ENCODE assay signal across 13 cellular contexts in genomic region chr17:45705123-45706009, GRCh38.
DNase-seq lines count a peak whose midpoint lies in the region; ATAC-seq, FAIRE-seq and TF ChIP-seq lines count a peak whose summit lies in the region.
"Had no signal": no experiment of that assay in that cellular context is flagged by ENCODE, and none has a peak within 500 bp of the region (broad histone marks: within the 10 kb centered on the region; RNA-seq: fewer than 3 reads in every experiment).

No MANE protein-coding gene starts in this region.

- H3K27me3 ChIP-seq in effector memory CD4-positive, alpha-beta T cell (replicated peaks; ENCODE audit: control insufficient read depth, insufficient read depth, low read length, poor library complexity, severe bottlenecking): peaks cover 4% of the 10 kb centered on the region
- H3K27me3 ChIP-seq: sigmoid colon had no signal

- H3K36me3 Mint-ChIP-seq in activated CD8-positive, alpha-beta T cell treated with anti-CD3 and anti-CD28 coated beads for 36 hours (ENCODE audit: low read depth): no peaks in the 10 kb centered on the region
- no peaks in the 10 kb centered on the region for H3K36me3 Mint-ChIP-seq in activated CD8-positive, alpha-beta T cell treated with anti-CD3 and anti-CD28 coated beads, Interleukin-2, amount 10 ng/mL, durations not matched to agents 7 days and 5 days (ENCODE audit: low read depth)
- H3K36me3 Mint-ChIP-seq: brain had no signal

- no peaks in the 10 kb centered on the region for H3K4me1 ChIP-seq in effector memory CD4-positive, alpha-beta T cell (ENCODE audit: control insufficient read depth, insufficient read depth, low read length, poor library complexity, severe bottlenecking)
- H3K4me1 ChIP-seq: sigmoid colon had no signal

- no peak overlapping the region for H3K27ac Mint-ChIP-seq in activated CD8-positive, alpha-beta T cell treated with anti-CD3 and anti-CD28 coated beads for 36 hours
- no peak overlapping the region for H3K27ac Mint-ChIP-seq in activated CD8-positive, alpha-beta T cell treated with anti-CD3 and anti-CD28 coated beads, Interleukin-2, amount 10 ng/mL, durations not matched to agents 7 days and 5 days
- H3K27ac Mint-ChIP-seq: B cell, brain had no signal

- DNase-seq in activated CD8-positive, alpha-beta T cell treated with anti-CD3 and anti-CD28 coated beads for 36 hours: peak; percentile 35
- DNase-seq in activated CD8-positive, alpha-beta T cell treated with anti-CD3 and anti-CD28 coated beads, Interleukin-2, amount 10 ng/mL, durations not matched to agents 7 days and 5 days: no peak
- DNase-seq in NCI-H460 (ENCODE audit: extremely low read depth, low read depth) (peak; percentile 31), epithelial cell of proximal tubule (ENCODE audit: low read depth) (peak; percentile 32), D721Med (ENCODE audit: insufficient read length, low spot score) (no peak)
- peak; percentile 7 for DNase-seq in stimulated activated naive CD8-positive, alpha-beta T cell treated with anti-CD3 and anti-CD28 coated beads, Interleukin-15, Interleukin-2, amounts not matched to agents 100 U/mL and 50 U/mL, for 24 hours
- DNase-seq in effector memory CD4-positive, alpha-beta T cell: no peak
- DNase-seq: midbrain, NCI-H1105 treated with DMSO at 0.1 percent for 48 hours, sigmoid colon had no signal

- CTCF ChIA-PET in activated CD8-positive, alpha-beta T cell treated with anti-CD3 and anti-CD28 coated beads for 36 hours (lab: Charles Lee): no interaction called here
- CTCF ChIA-PET in activated CD8-positive, alpha-beta T cell treated with anti-CD3 and anti-CD28 coated beads, Interleukin-2, amount 10 ng/mL, durations not matched to agents 7 days and 5 days (lab: Charles Lee): no interaction called here

- H3K9me3 ChIP-seq in effector memory CD4-positive, alpha-beta T cell (ENCODE audit: control insufficient read depth, low read length): no peaks in the 10 kb centered on the region
- H3K9me3 ChIP-seq: sigmoid colon had no signal

- no peak overlapping the region for H3K4me3 Mint-ChIP-seq in activated CD8-positive, alpha-beta T cell treated with anti-CD3 and anti-CD28 coated beads for 36 hours
- H3K4me3 Mint-ChIP-seq in activated CD8-positive, alpha-beta T cell treated with anti-CD3 and anti-CD28 coated beads, Interleukin-2, amount 10 ng/mL, durations not matched to agents 7 days and 5 days: no peak overlapping the region
- H3K4me3 Mint-ChIP-seq: B cell, brain had no signal

- peak; percentile 79 for ATAC-seq in activated CD8-positive, alpha-beta T cell treated with anti-CD3 and anti-CD28 coated beads for 36 hours
- no peak for ATAC-seq in activated CD8-positive, alpha-beta T cell treated with anti-CD3 and anti-CD28 coated beads, Interleukin-2, amount 10 ng/mL, durations not matched to agents 7 days and 5 days
- peak; percentile 84 for ATAC-seq in stimulated activated naive CD8-positive, alpha-beta T cell treated with anti-CD3 and anti-CD28 coated beads, Interleukin-15, Interleukin-2, amounts not matched to agents 100 U/mL and 50 U/mL, for 24 hours
- ATAC-seq in HG03460 (IDR thresholded peaks at IDR 0.05; ENCODE audit: unreplicated experiment): no peak

- no peak for FAIRE-seq in D721Med (lab: Jason Lieb, UNC)

- H3K9me3 Mint-ChIP-seq in activated CD8-positive, alpha-beta T cell treated with anti-CD3 and anti-CD28 coated beads for 36 hours: no peaks in the 10 kb centered on the region
- no peaks in the 10 kb centered on the region for H3K9me3 Mint-ChIP-seq in activated CD8-positive, alpha-beta T cell treated with anti-CD3 and anti-CD28 coated beads, Interleukin-2, amount 10 ng/mL, durations not matched to agents 7 days and 5 days (ENCODE audit: insufficient read depth)
- H3K9me3 Mint-ChIP-seq: brain had no signal

- H3K27ac ChIP-seq in effector memory CD4-positive, alpha-beta T cell (ENCODE audit: insufficient read depth, low read length, poor library complexity, severe bottlenecking): no peak overlapping the region
- H3K27ac ChIP-seq: sigmoid colon had no signal

- no peak for TF ChIP-seq CTCF in activated CD8-positive, alpha-beta T cell treated with anti-CD3 and anti-CD28 coated beads for 36 hours (IDR thresholded peaks at IDR 0.05)
- TF ChIP-seq CTCF in epithelial cell of proximal tubule (conservative IDR thresholded peaks at IDR 0.05; ENCODE audit: low read depth, low read length) (no peak), D721Med (IDR thresholded peaks at IDR 0.05; ENCODE audit: insufficient read depth, missing control alignments) (no peak)

- H3K27me3 Mint-ChIP-seq in activated CD8-positive, alpha-beta T cell treated with anti-CD3 and anti-CD28 coated beads for 36 hours: peaks cover 21% of the 10 kb centered on the region
- peaks cover 26% of the 10 kb centered on the region for H3K27me3 Mint-ChIP-seq in activated CD8-positive, alpha-beta T cell treated with anti-CD3 and anti-CD28 coated beads, Interleukin-2, amount 10 ng/mL, durations not matched to agents 7 days and 5 days (ENCODE audit: low read depth)

- H3K36me3 ChIP-seq in effector memory CD4-positive, alpha-beta T cell (ENCODE audit: control insufficient read depth, insufficient read depth, low read length): no peaks in the 10 kb centered on the region
- H3K36me3 ChIP-seq: sigmoid colon had no signal

- peaks cover 9% of the 10 kb centered on the region for H3K4me1 Mint-ChIP-seq in activated CD8-positive, alpha-beta T cell treated with anti-CD3 and anti-CD28 coated beads for 36 hours (ENCODE audit: low read depth)
- no peaks in the 10 kb centered on the region for H3K4me1 Mint-ChIP-seq in activated CD8-positive, alpha-beta T cell treated with anti-CD3 and anti-CD28 coated beads, Interleukin-2, amount 10 ng/mL, durations not matched to agents 7 days and 5 days (ENCODE audit: low read depth)
- H3K4me1 Mint-ChIP-seq: B cell had no signal

- POLR2A ChIA-PET in activated CD8-positive, alpha-beta T cell treated with anti-CD3 and anti-CD28 coated beads for 36 hours (lab: Charles Lee): no interaction called here
- POLR2A ChIA-PET in activated CD8-positive, alpha-beta T cell treated with anti-CD3 and anti-CD28 coated beads, Interleukin-2, amount 10 ng/mL, durations not matched to agents 7 days and 5 days (lab: Charles Lee): interaction anchor here (0.6 kb wide), 1 partner anchor 57 kb away, joined by 3 read pairs; no protein-coding TSS in a partner anchor

- intact Hi-C loops in activated CD8-positive, alpha-beta T cell treated with anti-CD3 and anti-CD28 coated beads for 36 hours (cut with micrococcal nuclease): no loop called here

- H3K4me3 ChIP-seq in epithelial cell of proximal tubule (ENCODE audit: low read depth, low read length): no peak overlapping the region
- no peak overlapping the region for H3K4me3 ChIP-seq in effector memory CD4-positive, alpha-beta T cell (ENCODE audit: insufficient read depth, low read depth, low read length, poor library complexity, severe bottlenecking)
- H3K4me3 ChIP-seq: sigmoid colon had no signal

Comparison
In these comparisons a context has a peak if more than half of its experiments do, and no peak if none do; other contexts are left out.
1. ATAC-seq: peak in activated CD8-positive, alpha-beta T cell treated with anti-CD3 and anti-CD28 coated beads for 36 hours (single experiment) and stimulated activated naive CD8-positive, alpha-beta T cell treated with anti-CD3 and anti-CD28 coated beads, Interleukin-15, Interleukin-2, amounts not matched to agents 100 U/mL and 50 U/mL, for 24 hours (single experiment); none in activated CD8-positive, alpha-beta T cell treated with anti-CD3 and anti-CD28 coated beads, Interleukin-2, amount 10 ng/mL, durations not matched to agents 7 days and 5 days (single experiment) and HG03460 (single experiment).
2. DNase-seq: peak in activated CD8-positive, alpha-beta T cell treated with anti-CD3 and anti-CD28 coated beads for 36 hours (single experiment), NCI-H460 (single experiment), epithelial cell of proximal tubule (single experiment) and stimulated activated naive CD8-positive, alpha-beta T cell treated with anti-CD3 and anti-CD28 coated beads, Interleukin-15, Interleukin-2, amounts not matched to agents 100 U/mL and 50 U/mL, for 24 hours (single experiment); none in activated CD8-positive, alpha-beta T cell treated with anti-CD3 and anti-CD28 coated beads, Interleukin-2, amount 10 ng/mL, durations not matched to agents 7 days and 5 days (single experiment), D721Med (single experiment) and effector memory CD4-positive, alpha-beta T cell (0 of 3).